In the genomic region with DNA sequence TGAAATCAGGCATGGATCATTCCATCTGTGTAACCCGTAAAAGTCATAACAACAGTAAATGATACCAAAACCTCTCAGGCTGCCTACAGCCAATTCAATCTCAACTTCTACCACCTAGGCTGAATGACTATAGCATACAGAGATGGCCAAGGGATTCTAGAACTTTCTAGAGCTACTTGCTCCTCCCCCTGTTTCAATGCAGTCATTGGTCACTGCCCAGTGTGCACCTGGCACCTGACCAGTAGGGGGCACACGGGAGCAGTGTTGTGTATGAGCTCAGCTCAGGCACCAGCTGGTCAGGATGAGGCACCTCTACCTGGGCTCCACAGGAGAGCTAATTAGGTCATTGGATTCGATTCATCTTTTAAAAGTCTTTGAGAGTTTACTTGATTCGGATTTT, we compare ENCODE assay signal across 8 cellular contexts.
DNase-seq lines count a peak whose midpoint lies in the region; ATAC-seq and TF ChIP-seq lines count a peak whose summit lies in the region.

No MANE protein-coding gene starts in this region.

- no peaks in the 10 kb centered on the region for H3K36me3 ChIP-seq in esophagus squamous epithelium

- H3K4me1 ChIP-seq in esophagus squamous epithelium: peaks cover 12 to 62% (median 29%) of the 10 kb centered on the region in 3 donors

- H3K27me3 ChIP-seq in esophagus squamous epithelium: no peaks in the 10 kb centered on the region

- peak; percentile 56 for ATAC-seq in GM21381 (IDR thresholded peaks at IDR 0.05; ENCODE audit: unreplicated experiment)

- H3K4me3 ChIP-seq in esophagus squamous epithelium: no peak overlapping the region

- TF ChIP-seq CTCF in esophagus squamous epithelium (IDR thresholded peaks at IDR 0.05): peak; percentile 26 to 80 (median 54)

- TF ChIP-seq POLR2A in esophagus squamous epithelium (IDR thresholded peaks at IDR 0.05): no peak

- 65 to 70% methylated on average over 4 of the region's 4 CpGs for WGBS in esophagus squamous epithelium, 2 donors

- in situ Hi-C loops in KBM-7 (cut with MboI; ENCODE audit: low pct_unique_long_range_greater_than_20kb, low sequenced_read_pairs): no loop called here

- intact Hi-C loops in esophagus squamous epithelium (cut with DNase I): loop anchor here (10.0 kb wide), 1 partner anchor 129 kb away; no protein-coding TSS in a partner anchor

- H3K27ac ChIP-seq in esophagus squamous epithelium: peak overlapping the region in 2 of 4 donors; percentile 71 to 85

- DNase-seq in DMS 273 (lab: John Stamatoyannopoulos, UW; ENCODE audit: unreplicated experiment) (peak; percentile 51), DMS 273 treated with DMSO at 0.1 percent for 48 hours (lab: John Stamatoyannopoulos, UW) (no peak), KBM-7 (peak; percentile 51), esophagus squamous epithelium (lab: John Stamatoyannopoulos, UW) (no peak), dedifferentiated amniotic fluid mesenchymal stem cell (ENCODE audit: extremely low spot score) (no peak)
- peak; percentile 34 to 50 for DNase-seq in activated CD4-positive, alpha-beta T cell treated with anti-CD3 and anti-CD28 coated beads for 4 hours
- peak; percentile 35 to 36 for DNase-seq in stimulated activated CD4-positive, alpha-beta T cell treated with anti-CD3 and anti-CD28 coated beads, Interleukin-1b, Interleukin-23, amount 100 ng/mL, for 4 hours (ENCODE audit: low read depth in 2 of 2)

- H3K9me3 ChIP-seq in esophagus squamous epithelium: no peaks in the 10 kb centered on the region

Comparison
In these comparisons a context has a peak if more than half of its experiments do, and no peak if none do; other contexts are left out.
1. DNase-seq: peak in DMS 273 (single experiment), KBM-7 (single experiment), activated CD4-positive, alpha-beta T cell treated with anti-CD3 and anti-CD28 coated beads for 4 hours (2 of 2) and stimulated activated CD4-positive, alpha-beta T cell treated with anti-CD3 and anti-CD28 coated beads, Interleukin-1b, Interleukin-23, amount 100 ng/mL, for 4 hours (2 of 2); none in DMS 273 treated with DMSO at 0.1 percent for 48 hours (single experiment), esophagus squamous epithelium (single experiment) and dedifferentiated amniotic fluid mesenchymal stem cell (single experiment).